In the genomic region with DNA sequence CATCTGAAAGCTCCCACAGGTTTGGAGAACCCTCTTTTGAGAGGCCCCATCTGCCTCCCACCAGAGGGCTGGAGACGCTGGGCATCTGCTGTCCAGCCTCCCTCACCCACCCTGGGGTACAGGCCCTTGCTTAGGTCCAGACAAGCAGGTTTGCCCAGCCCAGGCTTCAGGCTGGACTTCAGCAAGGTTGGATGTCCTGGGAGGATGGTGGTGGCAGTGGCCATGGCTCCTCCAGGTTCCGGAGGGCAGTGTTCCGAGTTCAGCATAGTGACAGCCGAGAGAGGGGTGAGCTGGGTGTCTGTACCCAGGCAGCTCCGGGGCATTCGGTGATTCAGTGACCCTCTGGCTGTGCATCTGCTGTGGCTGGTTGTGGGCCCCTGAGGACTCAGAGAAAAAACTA, we compare ENCODE assay signal across 11 cellular contexts.
"Had no signal": no experiment of that assay in that cellular context is flagged by ENCODE, and none has a peak within 500 bp of the region (broad histone marks: within the 10 kb centered on the region; RNA-seq: fewer than 3 reads in every experiment).

No MANE protein-coding gene starts in this region.

- H3K4me1 Mint-ChIP-seq: naive B cell; stimulated activated memory B cell treated with anti-CD40 and anti-IgM and Interleukin-4, amounts not matched to agents 10 μg/mL and 1 μg/mL and 100 μg/mL, for 72 hours had no signal

- H3K4me3 ChIP-seq: neural progenitor cell, ovary, tibial artery had no signal

- H3K36me3 ChIP-seq: neural progenitor cell, ovary, tibial artery had no signal

- H2AFZ ChIP-seq: neural progenitor cell had no signal

- H3K27ac ChIP-seq: neural progenitor cell, ovary, tibial artery had no signal

- H3K27ac Mint-ChIP-seq: activated CD4-positive, alpha-beta memory T cell treated with anti-CD3 and anti-CD28 coated beads, Interleukin-2, amount 10 ng/mL, durations not matched to agents 7 days and 5 days; naive B cell; neural progenitor cell; stimulated activated memory B cell treated with anti-CD40 and anti-IgM and Interleukin-4, amounts not matched to agents 10 μg/mL and 1 μg/mL and 100 μg/mL, for 72 hours had no signal

- H3K4me3 Mint-ChIP-seq: activated CD4-positive, alpha-beta memory T cell treated with anti-CD3 and anti-CD28 coated beads, Interleukin-2, amount 10 ng/mL, durations not matched to agents 7 days and 5 days; naive B cell; neural progenitor cell; stimulated activated memory B cell treated with anti-CD40 and anti-IgM and Interleukin-4, amounts not matched to agents 10 μg/mL and 1 μg/mL and 100 μg/mL, for 72 hours had no signal

- H3K4me2 ChIP-seq: neural progenitor cell had no signal

- H3K27me3 ChIP-seq: neural progenitor cell, ovary had no signal

- DNase-seq: activated naive CD4-positive, alpha-beta T cell treated with anti-CD3 and anti-CD28 coated beads, Interleukin-2, amount 50 U/mL, for 16 hours; left colon; naive B cell; SHP77 treated with DMSO at 0.1 percent for 48 hours; T-helper 1 cell; T1000 had no signal

- H3K4me1 ChIP-seq: neural progenitor cell, tibial artery had no signal

- H3K9ac ChIP-seq: neural progenitor cell had no signal

- H3K36me3 Mint-ChIP-seq: neural progenitor cell had no signal

- H3K9me3 ChIP-seq: ovary had no signal

- H3K9me3 Mint-ChIP-seq: activated CD4-positive, alpha-beta memory T cell treated with anti-CD3 and anti-CD28 coated beads, Interleukin-2, amount 10 ng/mL, durations not matched to agents 7 days and 5 days had no signal
